Comparison of ENCODE assay signal across 8 cellular contexts in genomic region chr14:93132472-93133065, GRCh38. TPM values are rescaled to one million over a fixed set of nuclear protein-coding genes. Genes with fewer than 3 reads are reported as not detected.
A peak's percentile ranks its signal among the peaks of the same experiment; 100 is the strongest.
DNase-seq lines count a peak whose midpoint lies in the region; ATAC-seq, FAIRE-seq and TF ChIP-seq lines count a peak whose summit lies in the region.

No MANE protein-coding gene starts in this region.

- H3K9me1 ChIP-seq in keratinocyte (ENCODE audit: control insufficient read depth, extremely low read depth, insufficient read depth, low read length): no peaks in the 10 kb centered on the region

- dilution Hi-C loops in keratinocyte (cut with MboI; ENCODE audit: extremely low pct_ligation_motif_present, low sequenced_read_pairs): no loop called here

- no peak overlapping the region for H2AFZ ChIP-seq in astrocyte (ENCODE audit: low read depth, low read length)
- H2AFZ ChIP-seq in keratinocyte (ENCODE audit: control insufficient read depth, low read length): no peak overlapping the region

- FAIRE-seq in astrocyte (lab: Jason Lieb, UNC) (no peak), keratinocyte (lab: Jason Lieb, UNC) (no peak)

- H3K27me3 ChIP-seq in astrocyte (ENCODE audit: insufficient read depth, low read length) (peaks cover 13% of the 10 kb centered on the region), keratinocyte (ENCODE audit: control insufficient read depth, extremely low read depth, insufficient read depth, low read length) (no peaks in the 10 kb centered on the region)

- intact Hi-C loops in Right ventricle myocardium superior (cut with DNase I): no loop called here
- intact Hi-C loops in cardiac septum (cut with DNase I): no loop called here

- H3K79me2 ChIP-seq in astrocyte (ENCODE audit: insufficient read depth, low read length): no peaks in the 10 kb centered on the region
- no peaks in the 10 kb centered on the region for H3K79me2 ChIP-seq in keratinocyte (ENCODE audit: control insufficient read depth, insufficient read depth, low read length)

- no peak for DNase-seq in Right ventricle myocardium superior
- no peak for DNase-seq in cardiac septum (ENCODE audit: low spot score)
- DNase-seq in NB4 (ENCODE audit: low read depth): peak; percentile 55
- peak; percentile 7 for DNase-seq in astrocyte (ENCODE audit: low read depth)
- DNase-seq in keratinocyte (ENCODE audit: low read depth, low spot score): no peak
- no peak for DNase-seq in NCI-H2196 treated with DMSO at 0.1 percent for 48 hours (lab: John Stamatoyannopoulos, UW; ENCODE audit: unreplicated experiment)

- TF ChIP-seq CTCF in NB4 (IDR thresholded peaks at IDR 0.05; ENCODE audit: low read depth, low read length): peak; percentile 37
- TF ChIP-seq CTCF in astrocyte (IDR thresholded peaks at IDR 0.05; ENCODE audit: insufficient read depth, low read depth, low read length): peak; percentile 41
- peak; percentile 5 to 44 (median 18) for TF ChIP-seq CTCF in keratinocyte (optimal IDR thresholded peaks at IDR 0.05 in 1 of 3, IDR thresholded peaks at IDR 0.05 in 1 of 3, conservative IDR thresholded peaks at IDR 0.05 in 1 of 3; ENCODE audit: extremely low read depth in 1 of 3, insufficient read depth in 2 of 3, low read length in 3 of 3)

- H3K4me2 ChIP-seq in astrocyte (ENCODE audit: low read length) (no peak overlapping the region), keratinocyte (ENCODE audit: control insufficient read depth, extremely low read depth, insufficient read depth, low read depth, low read length) (no peak overlapping the region)

- no peaks in the 10 kb centered on the region for H3K4me1 Mint-ChIP-seq in astrocyte (ENCODE audit: low read depth, unreplicated experiment)

- ATAC-seq in Right ventricle myocardium superior (ENCODE audit: poor library complexity) (peak; percentile 78), GM19328 (IDR thresholded peaks at IDR 0.05; ENCODE audit: unreplicated experiment) (no peak), HG02588 (IDR thresholded peaks at IDR 0.05; ENCODE audit: unreplicated experiment) (no peak)

- no peaks in the 10 kb centered on the region for H4K20me1 ChIP-seq in astrocyte (ENCODE audit: insufficient read depth, low read length)
- no peaks in the 10 kb centered on the region for H4K20me1 ChIP-seq in keratinocyte (ENCODE audit: control insufficient read depth, extremely low read depth, insufficient read depth, low read length)

- H3K36me3 Mint-ChIP-seq in astrocyte (ENCODE audit: low read depth, unreplicated experiment): no peaks in the 10 kb centered on the region

- H3K4me1 ChIP-seq in astrocyte (ENCODE audit: insufficient read depth, low read length) (no peaks in the 10 kb centered on the region), keratinocyte (ENCODE audit: control insufficient read depth, extremely low read depth, insufficient read depth, low read length) (peaks cover 10% of the 10 kb centered on the region)

- TF ChIP-seq POLR2A in NB4 (IDR thresholded peaks at IDR 0.05; ENCODE audit: extremely low read depth, insufficient read length): no peak

- H3K27ac ChIP-seq in astrocyte (ENCODE audit: low read depth, low read length) (no peak overlapping the region), keratinocyte (ENCODE audit: control insufficient read depth, insufficient read depth, low read length) (no peak overlapping the region)

- no peak overlapping the region for H3K4me3 Mint-ChIP-seq in astrocyte (ENCODE audit: unreplicated experiment)

- no peak overlapping the region for H3K9ac ChIP-seq in astrocyte (ENCODE audit: low read length)
- no peak overlapping the region for H3K9ac ChIP-seq in keratinocyte (ENCODE audit: control insufficient read depth, extremely low read depth, insufficient read depth, low read length)

- no peak overlapping the region for H3K27ac Mint-ChIP-seq in astrocyte (ENCODE audit: unreplicated experiment)

- H3K36me3 ChIP-seq in astrocyte (ENCODE audit: insufficient read depth, low read length) (no peaks in the 10 kb centered on the region), keratinocyte (ENCODE audit: control insufficient read depth in 2 of 2, extremely low read depth in 1 of 2, insufficient read depth in 2 of 2, low read length in 2 of 2) (no peaks in the 10 kb centered on the region)

- no peaks in the 10 kb centered on the region for H3K9me3 ChIP-seq in astrocyte (ENCODE audit: insufficient read depth, low read depth, low read length)
- no peaks in the 10 kb centered on the region for H3K9me3 ChIP-seq in keratinocyte (ENCODE audit: control insufficient read depth, low read depth, low read length)

- H3K27me3 Mint-ChIP-seq in astrocyte (ENCODE audit: low read depth, unreplicated experiment): peaks cover 29% of the 10 kb centered on the region

- H3K4me3 ChIP-seq in NB4 (ENCODE audit: low read depth, low read length): no peak overlapping the region
- no peak overlapping the region for H3K4me3 ChIP-seq in astrocyte (ENCODE audit: insufficient read depth, low read depth, low read length)
- H3K4me3 ChIP-seq in keratinocyte (ENCODE audit: control insufficient read depth in 2 of 3, extremely low read depth in 1 of 3, insufficient read depth in 2 of 3, low read depth in 1 of 3, low read length in 3 of 3): no peak overlapping the region

- H3K9me3 Mint-ChIP-seq in astrocyte (ENCODE audit: unreplicated experiment): no peaks in the 10 kb centered on the region

RNA-seq across cellular contexts. Expression of gene ITPK1, which starts 16.8 kb away (rescaled TPM):
- total RNA-seq in Right ventricle myocardium superior (115 TPM), cardiac septum (77.1 TPM), astrocyte (11.2 and 13.0 TPM in 2 replicates)
- 67.8 to 75.9 TPM (median 68.9 TPM) in 3 replicates for polyA plus RNA-seq in keratinocyte
- polyA plus RNA-seq in keratinocyte (2011; ENCODE audit: low read depth): 25.8 TPM
- polyA plus RNA-seq in keratinocyte (2011; cell fraction: cytosol; rRNA removed): 54.9 and 72.4 TPM in 2 replicates
- 36.1 and 43.0 TPM in 2 replicates for polyA plus RNA-seq in keratinocyte (2011; cell fraction: nucleus; rRNA removed)
- 32.1 and 64.1 TPM in 2 replicates for polyA plus RNA-seq in keratinocyte (2012; ENCODE audit: low replicate concordance)
- 153 to 330 TPM (median 164 TPM) in 3 replicates for polyA minus RNA-seq in keratinocyte
- polyA minus RNA-seq in keratinocyte (2011; cell fraction: cytosol; rRNA and poly(A)+ RNA removed): 59.7 TPM
- 21.7 and 45.4 TPM in 2 replicates for polyA minus RNA-seq in keratinocyte (2011; cell fraction: nucleus; rRNA and poly(A)+ RNA removed)

RNA-seq across cellular contexts. Expression of gene MOAP1, which starts 52.1 kb away (rescaled TPM):
- 55.9 TPM for total RNA-seq in Right ventricle myocardium superior
- total RNA-seq in cardiac septum: 58.1 TPM
- total RNA-seq in astrocyte: 15.8 and 16.1 TPM in 2 replicates
- polyA plus RNA-seq in keratinocyte: 13.7 to 17.8 TPM (median 17.2 TPM) in 3 replicates
- 15.1 TPM for polyA plus RNA-seq in keratinocyte (2011; ENCODE audit: low read depth)
- polyA plus RNA-seq in keratinocyte (2011; cell fraction: cytosol; rRNA removed): 17.1 and 23.9 TPM in 2 replicates
- 29.9 and 30.7 TPM in 2 replicates for polyA plus RNA-seq in keratinocyte (2011; cell fraction: nucleus; rRNA removed)
- polyA plus RNA-seq in keratinocyte (2012; ENCODE audit: low replicate concordance): 9.2 and 21.4 TPM in 2 replicates
- 1.7 to 9.0 TPM (median 8.9 TPM) in 3 replicates for polyA minus RNA-seq in keratinocyte
- polyA minus RNA-seq in keratinocyte (2011; cell fraction: cytosol; rRNA and poly(A)+ RNA removed): 11.7 TPM
- 7.0 and 11.4 TPM in 2 replicates for polyA minus RNA-seq in keratinocyte (2011; cell fraction: nucleus; rRNA and poly(A)+ RNA removed)

RNA-seq across cellular contexts. Expression of gene LYSET, which starts 52.5 kb away (rescaled TPM):
- total RNA-seq in Right ventricle myocardium superior: 21.0 TPM
- total RNA-seq in cardiac septum: 17.3 TPM
- 9.1 and 9.8 TPM in 2 replicates for total RNA-seq in astrocyte
- 15.3 to 24.6 TPM (median 23.2 TPM) in 3 replicates for polyA plus RNA-seq in keratinocyte
- polyA plus RNA-seq in keratinocyte (2011; ENCODE audit: low read depth): 3.0 TPM
- polyA plus RNA-seq in keratinocyte (2011; cell fraction: cytosol; rRNA removed): 12.0 and 22.4 TPM in 2 replicates
- polyA plus RNA-seq in keratinocyte (2011; cell fraction: nucleus; rRNA removed): 10.2 and 12.0 TPM in 2 replicates
- 22.2 and 30.8 TPM in 2 replicates for polyA plus RNA-seq in keratinocyte (2012; ENCODE audit: low replicate concordance)
- polyA minus RNA-seq in keratinocyte: 6.0 to 8.8 TPM (median 7.6 TPM) in 3 replicates
- polyA minus RNA-seq in keratinocyte (2011; cell fraction: cytosol; rRNA and poly(A)+ RNA removed): 9.6 TPM
- 1.6 and 4.3 TPM in 2 replicates for polyA minus RNA-seq in keratinocyte (2011; cell fraction: nucleus; rRNA and poly(A)+ RNA removed)

Comparison
In these comparisons a context has a peak if more than half of its experiments do, and no peak if none do; other contexts are left out.
1. DNase-seq: peak in NB4 (single experiment) and astrocyte (single experiment); none in Right ventricle myocardium superior (single experiment), cardiac septum (single experiment), keratinocyte (single experiment) and NCI-H2196 treated with DMSO at 0.1 percent for 48 hours (single experiment).
2. Peak in every context shown above with its lines, with median percentiles within 50 percentile points of each other: CTCF ChIP-seq.